In the genomic region with DNA sequence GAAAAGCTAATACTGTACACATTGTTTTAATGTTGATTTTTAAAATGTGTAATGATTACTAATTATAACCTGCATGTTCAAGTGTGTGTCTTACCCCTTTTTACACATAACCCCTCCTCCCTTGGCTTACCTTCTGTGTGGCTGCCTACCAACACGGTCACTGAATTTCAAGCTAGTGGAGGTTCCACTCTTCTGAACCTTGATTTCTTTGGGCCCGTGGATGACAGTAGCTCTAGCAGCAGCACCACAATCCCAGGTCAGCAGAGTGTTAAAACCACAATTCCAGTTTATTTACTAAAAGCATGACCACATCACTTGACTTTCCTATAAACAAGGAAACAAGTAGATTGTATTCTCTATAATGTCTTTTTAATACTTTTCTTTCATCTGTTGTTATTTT, we compare ENCODE assay signal across 25 cellular contexts.
"Had no signal": no experiment of that assay in that cellular context is flagged by ENCODE, and none has a peak within 500 bp of the region (broad histone marks: within the 10 kb centered on the region; RNA-seq: fewer than 3 reads in every experiment).

No MANE protein-coding gene starts in this region.

- H3K27me3 ChIP-seq: adrenal gland had no signal

- H3K9me3 Mint-ChIP-seq: activated CD4-positive, alpha-beta memory T cell treated with anti-CD3 and anti-CD28 coated beads, Interleukin-2, amount 10 ng/mL, durations not matched to agents 7 days and 5 days; activated naive CD8-positive, alpha-beta T cell treated with anti-CD3 and anti-CD28 coated beads, Interleukin-2, amount 10 ng/mL, durations not matched to agents 7 days and 5 days; activated T-helper 17 cell treated with anti-CD3 and anti-CD28 coated beads, Interleukin-2, amount 50 U/mL, for 72 hours; IgD-negative memory B cell had no signal

- H3K9me3 ChIP-seq: adrenal gland had no signal

- H3K4me3 ChIP-seq: adrenal gland, PC-9 had no signal

- DNase-seq: activated CD4-positive, alpha-beta memory T cell treated with anti-CD3 and anti-CD28 coated beads, Interleukin-2, amount 10 ng/mL, durations not matched to agents 7 days and 5 days; activated CD4-positive, alpha-beta T cell treated with anti-CD3 and anti-CD28 coated beads for 36 hours; activated CD4-positive, alpha-beta T cell treated with anti-CD3 and anti-CD28 coated beads, Interleukin-2, amount 50 U/mL, for 1 hour; activated gamma-delta T cell; activated naive CD4-positive, alpha-beta T cell treated with anti-CD3 and anti-CD28 coated beads, Interleukin-2, amount 50 U/mL, for 16 hours; activated naive CD8-positive, alpha-beta T cell treated with anti-CD3 and anti-CD28 coated beads, Interleukin-2, amount 10 ng/mL, durations not matched to agents 7 days and 5 days; activated T-cell treated with anti-CD3 and anti-CD28 coated beads for 4 hours; activated T-cell treated with anti-CD3 and anti-CD28 coated beads, Interleukin-2, amount 50 U/mL, for 48 hours; adrenal gland; anterior cingulate cortex; cerebellar nuclear complex; KG1; MV-4-11; NCI-H1092 treated with DMSO at 0.1 percent for 48 hours; NCI-H1436 treated with DMSO at 0.1 percent for 48 hours; NCI-H187; NCI-H2081 treated with DMSO at 0.1 percent for 48 hours; NCI-H2171; NCI-H226; NCI-H526; PC-9; SHP77 treated with DMSO at 0.1 percent for 48 hours had no signal

- H3K4me1 ChIP-seq: adrenal gland had no signal

- H3K4me3 Mint-ChIP-seq: activated CD4-positive, alpha-beta memory T cell treated with anti-CD3 and anti-CD28 coated beads, Interleukin-2, amount 10 ng/mL, durations not matched to agents 7 days and 5 days; activated CD4-positive, alpha-beta T cell treated with anti-CD3 and anti-CD28 coated beads for 36 hours; activated naive CD8-positive, alpha-beta T cell treated with anti-CD3 and anti-CD28 coated beads, Interleukin-2, amount 10 ng/mL, durations not matched to agents 7 days and 5 days; activated T-helper 17 cell treated with anti-CD3 and anti-CD28 coated beads, Interleukin-2, amount 50 U/mL, for 72 hours; IgD-negative memory B cell had no signal

- H3K36me3 Mint-ChIP-seq: IgD-negative memory B cell had no signal

- H3K27me3 Mint-ChIP-seq: activated CD4-positive, alpha-beta memory T cell treated with anti-CD3 and anti-CD28 coated beads, Interleukin-2, amount 10 ng/mL, durations not matched to agents 7 days and 5 days; activated CD4-positive, alpha-beta T cell treated with anti-CD3 and anti-CD28 coated beads for 36 hours; activated naive CD8-positive, alpha-beta T cell treated with anti-CD3 and anti-CD28 coated beads, Interleukin-2, amount 10 ng/mL, durations not matched to agents 7 days and 5 days; activated T-helper 17 cell treated with anti-CD3 and anti-CD28 coated beads, Interleukin-2, amount 50 U/mL, for 72 hours; IgD-negative memory B cell had no signal

- H3K4me1 Mint-ChIP-seq: activated CD4-positive, alpha-beta T cell treated with anti-CD3 and anti-CD28 coated beads for 36 hours; activated naive CD8-positive, alpha-beta T cell treated with anti-CD3 and anti-CD28 coated beads, Interleukin-2, amount 10 ng/mL, durations not matched to agents 7 days and 5 days; activated T-helper 17 cell treated with anti-CD3 and anti-CD28 coated beads, Interleukin-2, amount 50 U/mL, for 72 hours had no signal

- H3K4me2 ChIP-seq: PC-9 had no signal

- ATAC-seq: activated CD4-positive, alpha-beta T cell treated with anti-CD3 and anti-CD28 coated beads for 36 hours; activated T-helper 17 cell treated with anti-CD3 and anti-CD28 coated beads, Interleukin-2, amount 50 U/mL, for 72 hours had no signal

- H3K27ac ChIP-seq: adrenal gland, PC-9, VCaP had no signal

- H3K27ac Mint-ChIP-seq: activated CD4-positive, alpha-beta memory T cell treated with anti-CD3 and anti-CD28 coated beads, Interleukin-2, amount 10 ng/mL, durations not matched to agents 7 days and 5 days; activated CD4-positive, alpha-beta T cell treated with anti-CD3 and anti-CD28 coated beads for 36 hours; activated naive CD8-positive, alpha-beta T cell treated with anti-CD3 and anti-CD28 coated beads, Interleukin-2, amount 10 ng/mL, durations not matched to agents 7 days and 5 days; activated T-helper 17 cell treated with anti-CD3 and anti-CD28 coated beads, Interleukin-2, amount 50 U/mL, for 72 hours had no signal

- H2AFZ ChIP-seq: PC-9 had no signal
